In the genomic region with DNA sequence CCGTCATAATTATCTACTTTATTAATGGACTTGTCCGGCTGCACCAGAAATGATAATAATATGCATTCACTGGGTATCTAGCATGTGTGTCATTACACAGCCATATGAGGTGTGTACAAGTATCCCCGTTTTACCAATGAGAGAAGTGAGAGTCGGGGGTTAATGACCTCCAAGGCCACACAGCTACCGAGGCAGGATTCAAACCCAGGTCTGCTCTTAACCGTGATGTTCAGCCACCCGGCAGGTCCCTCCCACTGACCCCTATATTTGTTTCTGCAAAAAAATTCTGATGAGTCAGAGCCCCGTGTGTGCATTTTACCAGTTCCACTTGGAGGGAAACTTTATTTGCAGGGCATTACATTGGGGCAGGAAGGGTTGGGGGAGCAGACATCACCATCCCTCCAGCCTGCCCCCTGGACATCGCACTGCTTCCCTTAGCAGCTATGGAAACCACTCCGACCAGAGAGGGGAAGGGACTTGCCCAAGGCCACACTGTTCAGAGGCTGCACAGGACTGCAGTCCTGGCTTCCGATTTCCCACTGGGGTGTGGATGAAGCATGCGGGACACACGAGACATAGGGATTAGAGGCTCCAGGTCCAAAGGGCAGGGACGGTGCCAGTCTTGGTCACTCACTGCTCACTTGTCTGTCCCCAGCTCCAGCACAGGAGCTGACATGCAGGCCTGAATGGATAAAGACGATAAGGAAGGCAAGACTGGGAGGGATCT, we compare ENCODE assay signal across 9 cellular contexts. TPM values are rescaled to one million over a fixed set of nuclear protein-coding genes. Genes with fewer than 3 reads are reported as not detected.
DNase-seq lines count a peak whose midpoint lies in the region; ATAC-seq and TF ChIP-seq lines count a peak whose summit lies in the region.
"Had no signal": no experiment of that assay in that cellular context is flagged by ENCODE, and none has a peak within 500 bp of the region (broad histone marks: within the 10 kb centered on the region; RNA-seq: fewer than 3 reads in every experiment).

No MANE protein-coding gene starts in this region.

- intact Hi-C loops in Panc1 (cut with micrococcal nuclease; ENCODE audit: unreplicated experiment) = no loop called here
- intact Hi-C loops in right lobe of liver (cut with DNase I) = no loop called here

- no peaks in the 10 kb centered on the region for H3K27me3 ChIP-seq in Panc1 (ENCODE audit: control insufficient read depth, insufficient read depth, low read length)
- no peaks in the 10 kb centered on the region for H3K27me3 ChIP-seq in right lobe of liver
- H3K27me3 ChIP-seq in WERI-Rb-1 (ENCODE audit: insufficient read depth, low read depth, severe bottlenecking) = no peaks in the 10 kb centered on the region

- H3K4me1 ChIP-seq in Panc1 (ENCODE audit: control insufficient read depth, insufficient read depth, low read length) (peaks cover 7% of the 10 kb centered on the region), right lobe of liver (no peaks in the 10 kb centered on the region)

- CTCF ChIA-PET in Panc1 (lab: Charles Lee) = no interaction called here

- DNase-seq in A172 (ENCODE audit: low spot score) (peak; percentile 23), Panc1 (ENCODE audit: low read depth, low spot score) (no peak), right lobe of liver (peak in 1 of 3 donors; percentile 27), NCI-H2196 treated with DMSO at 0.1 percent for 48 hours (lab: John Stamatoyannopoulos, UW; ENCODE audit: unreplicated experiment) (no peak), SIG-M5 (lab: John Stamatoyannopoulos, UW) (no peak), LoVo (ENCODE audit: low spot score) (no peak), WERI-Rb-1 (no peak)
- DNase-seq: DMS153 had no signal

- H3K36me3 ChIP-seq in Panc1 (ENCODE audit: control insufficient read depth, insufficient read depth, low read length) (no peaks in the 10 kb centered on the region), right lobe of liver (no peaks in the 10 kb centered on the region), WERI-Rb-1 (no peaks in the 10 kb centered on the region)

- 39% methylated on average over 14 of the region's 15 CpGs for WGBS in right lobe of liver (ENCODE audit: insufficient coverage, low coverage, low lambda C conversion rate, missing lambda C conversion rate)

- no peak for TF ChIP-seq CTCF in Panc1 (IDR thresholded peaks at IDR 0.05)
- no peak for TF ChIP-seq CTCF in right lobe of liver (IDR thresholded peaks at IDR 0.05)
- TF ChIP-seq CTCF in WERI-Rb-1 (IDR thresholded peaks at IDR 0.05; ENCODE audit: low read depth, low read length) = no peak

- POLR2A ChIA-PET in Panc1 (lab: Charles Lee) = interaction anchor here (0.6 kb wide), 2 partner anchors 16 to 22 kb away, joined by 3 to 4 read pairs; no protein-coding TSS in a partner anchor

- H3K4me3 ChIP-seq in Panc1 (ENCODE audit: low read depth in 2 of 2, low read length in 2 of 2) = no peak overlapping the region
- H3K4me3 ChIP-seq in right lobe of liver = no peak overlapping the region
- no peak overlapping the region for H3K4me3 ChIP-seq in WERI-Rb-1 (ENCODE audit: low read depth, low read length)

- ATAC-seq in GM21528 (IDR thresholded peaks at IDR 0.05; ENCODE audit: low FRiP score, unreplicated experiment) = peak; percentile 30
- peak; percentile 50 for ATAC-seq in Panc1
- ATAC-seq in right lobe of liver = peak; percentile 7 to 37 (median 16)

- BruUV-seq in Panc1 (replicated peaks; lab: Mats Ljungman, UMichigan) = no TSS peak

- no peak for TF ChIP-seq POLR2A in right lobe of liver (IDR thresholded peaks at IDR 0.05)

- in situ Hi-C loops in Panc1 (cut with HindIII; ENCODE audit: low pct_unique_long_range_greater_than_20kb, low sequenced_read_pairs) = no loop called here

- H3K9me3 ChIP-seq in Panc1 (ENCODE audit: control insufficient read depth, insufficient read depth, low read depth, low read length) = no peaks in the 10 kb centered on the region
- no peaks in the 10 kb centered on the region for H3K9me3 ChIP-seq in right lobe of liver
- H3K9me3 ChIP-seq in WERI-Rb-1 (ENCODE audit: severe bottlenecking) = no peaks in the 10 kb centered on the region

- H3K27ac ChIP-seq in Panc1 (ENCODE audit: low read length) (no peak overlapping the region), right lobe of liver (no peak overlapping the region), WERI-Rb-1 (no peak overlapping the region)

RNA-seq across cellular contexts. Expression of a gene that starts 10.1 kb away (rescaled TPM):
- total RNA-seq in A172 (2014; rRNA removed; shearing (Covaris generic)) = 15.3 and 17.8 TPM in 2 replicates
- total RNA-seq in Panc1 (2021; ENCODE audit: unreplicated experiment) (24.9 TPM), right lobe of liver (10 to 100 TPM in 4 of 6 experiments, 1 to 10 TPM in 2; 3.1 to 17.3 (median 11.2) TPM)
- 31.3 TPM for polyA plus RNA-seq in Panc1 (2012; ENCODE audit: insufficient read length)

RNA-seq across cellular contexts. Expression of a gene that starts 46.4 kb away (rescaled TPM):
- total RNA-seq in A172 (2014; rRNA removed; shearing (Covaris generic)) = 11.8 and 15.7 TPM in 2 replicates
- total RNA-seq in Panc1 (2021; ENCODE audit: unreplicated experiment) (36.4 TPM), right lobe of liver (10 to 100 TPM; 11.4 to 16.0 (median 12.8) TPM)
- 46.6 TPM for polyA plus RNA-seq in Panc1 (2012; ENCODE audit: insufficient read length)
